1 cellular context compared by ENCODE assay signal in the genomic region with DNA sequence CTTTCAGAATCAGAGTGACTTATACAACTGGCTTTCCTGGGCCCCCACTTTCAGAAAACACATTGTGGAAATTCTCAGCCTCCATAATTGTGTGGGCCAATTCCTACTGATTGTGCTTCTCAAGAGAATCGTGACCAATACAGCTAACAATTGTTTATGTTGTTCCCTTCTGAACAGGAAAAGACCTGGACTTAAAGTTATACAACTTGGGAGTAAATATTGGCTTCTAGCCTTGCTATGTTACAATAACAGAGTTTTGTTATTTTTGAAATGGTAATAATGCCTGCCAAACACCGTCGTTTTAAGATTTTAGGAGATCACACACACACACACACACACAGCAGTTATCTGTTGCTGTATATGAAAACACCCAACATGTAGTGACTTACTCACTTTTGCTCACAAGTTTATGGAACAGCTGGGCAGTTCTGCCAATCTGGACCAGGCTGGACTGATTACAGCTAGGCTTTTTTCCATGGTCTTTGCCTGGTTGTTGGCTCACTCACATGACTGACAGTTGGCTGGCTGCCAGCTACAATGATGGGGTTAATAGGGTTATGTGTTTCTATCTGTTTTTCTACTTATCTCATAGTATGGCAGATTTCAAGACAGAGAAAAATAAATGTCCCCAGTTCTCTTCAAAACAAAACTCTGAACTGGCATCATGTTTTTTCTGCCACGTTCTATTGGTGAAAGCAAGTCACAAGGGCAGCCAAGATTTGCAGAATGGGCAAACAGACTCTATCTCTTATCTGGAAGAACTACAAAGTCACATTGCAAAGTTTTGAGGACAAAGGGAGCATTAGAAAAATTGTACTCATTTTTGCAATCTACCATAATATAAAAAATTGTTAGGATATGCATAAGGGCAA.
TF ChIP-seq lines count a peak whose summit lies in the region.

No MANE protein-coding gene starts in this region.

TF ChIP-seq in H1, 55 proteins besides CTCF, POLR2A, EP300 and RAD21 (continued from another document):
- TF ChIP-seq CEBPB (IDR thresholded peaks at IDR 0.05; ENCODE audit: low read depth, low read length) (no peak), FOSL1 (IDR thresholded peaks at IDR 0.05; ENCODE audit: insufficient read depth, low read depth, low read length) (no peak), GABPA (IDR thresholded peaks at IDR 0.05; ENCODE audit: borderline replicate concordance, insufficient read depth, low read length) (no peak), NRF1 (IDR thresholded peaks at IDR 0.05; ENCODE audit: low read depth, low read length) (no peak), POU5F1 (IDR thresholded peaks at IDR 0.05; ENCODE audit: low read depth, low read length) (no peak), SP4 (IDR thresholded peaks at IDR 0.05; ENCODE audit: low read length) (no peak), TEAD4 (IDR thresholded peaks at IDR 0.05; ENCODE audit: low read depth, low read length) (no peak), CHD1 (IDR thresholded peaks at IDR 0.05; ENCODE audit: low read depth, low read length) (no peak), KDM1A (IDR thresholded peaks at IDR 0.05; ENCODE audit: borderline replicate concordance, low read length) (no peak), SIRT6 (IDR thresholded peaks at IDR 0.05; ENCODE audit: low read length) (no peak), CBX8 (IDR thresholded peaks at IDR 0.05; ENCODE audit: borderline replicate concordance, low read depth, low read length) (no peak), CHD2 (IDR thresholded peaks at IDR 0.05; ENCODE audit: low read length) (no peak), TAF1 (IDR thresholded peaks at IDR 0.05; ENCODE audit: low read depth, low read length) (no peak), RFX5 (IDR thresholded peaks at IDR 0.05; ENCODE audit: borderline replicate concordance, low read depth, low read length) (no peak), TBP (IDR thresholded peaks at IDR 0.05; ENCODE audit: low read depth, low read length) (no peak)
- TF ChIP-seq, protein P1, sequence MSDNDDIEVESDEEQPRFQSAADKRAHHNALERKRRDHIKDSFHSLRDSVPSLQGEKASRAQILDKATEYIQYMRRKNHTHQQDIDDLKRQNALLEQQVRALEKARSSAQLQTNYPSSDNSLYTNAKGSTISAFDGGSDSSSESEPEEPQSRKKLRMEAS (IDR thresholded peaks at IDR 0.05): no peak
